17 cellular contexts compared by ENCODE assay signal in the genomic region with DNA sequence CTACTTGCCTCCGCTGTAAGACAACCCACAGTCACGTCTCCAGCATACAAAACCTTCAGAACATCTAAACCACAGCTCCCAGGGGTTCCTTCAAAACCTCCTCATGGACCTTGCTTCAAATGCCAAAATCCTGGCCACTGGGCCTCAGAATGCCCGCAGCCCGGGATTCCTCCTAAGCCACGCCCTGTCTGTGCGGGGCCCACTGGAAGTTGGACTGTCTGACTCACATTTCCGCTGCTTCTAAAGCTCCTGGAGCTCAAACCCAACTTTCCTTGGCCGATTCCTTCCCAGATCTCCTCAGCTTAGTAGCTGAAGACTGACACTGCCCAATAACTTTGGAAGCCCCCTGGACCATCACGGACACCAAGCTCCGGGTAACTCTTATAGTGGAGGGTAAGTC. TPM values are rescaled to one million over a fixed set of nuclear protein-coding genes. Genes with fewer than 3 reads are reported as not detected.
DNase-seq lines count a peak whose midpoint lies in the region; ATAC-seq and TF ChIP-seq lines count a peak whose summit lies in the region.
"Had no signal": no experiment of that assay in that cellular context is flagged by ENCODE, and none has a peak within 500 bp of the region (broad histone marks: within the 10 kb centered on the region; RNA-seq: fewer than 3 reads in every experiment).

No MANE protein-coding gene starts in this region.

- H2BK5ac ChIP-seq in trophoblast cell (ENCODE audit: low read depth, low read length, poor library complexity), result no peak overlapping the region

- H2AFZ ChIP-seq in trophoblast cell (ENCODE audit: insufficient read depth, low read length, poor library complexity), result no peak overlapping the region
- H2AFZ ChIP-seq: GM23338 had no signal

- H3K79me1 ChIP-seq in trophoblast cell (ENCODE audit: low read length), result no peaks in the 10 kb centered on the region

- H4K91ac ChIP-seq in trophoblast cell (ENCODE audit: low read depth, low read length), result no peak overlapping the region

- no peaks in the 10 kb centered on the region for H3K36me3 Mint-ChIP-seq in mesothelial cell of epicardium
- H3K36me3 Mint-ChIP-seq: CD4-positive, CD25-positive, alpha-beta regulatory T cell had no signal

- H3K9me3 ChIP-seq in trophoblast cell (ENCODE audit: insufficient read depth, low read depth, low read length), result peaks cover 3% of the 10 kb centered on the region
- H3K9me3 ChIP-seq: BLaER1 treated with 17β-estradiol and CSF1 and Interleukin-3, amounts not matched to agents 10 nM and 100 nM; HAP-1 had no signal

- H3K79me2 ChIP-seq in trophoblast cell (ENCODE audit: control insufficient read depth, insufficient read depth, low read length, poor library complexity), result no peaks in the 10 kb centered on the region

- no peaks in the 10 kb centered on the region for H3K27me3 ChIP-seq in trophoblast cell (ENCODE audit: insufficient read depth, low read length)
- H3K27me3 ChIP-seq: BLaER1 treated with 17β-estradiol and CSF1 and Interleukin-3, amounts not matched to agents 10 nM and 100 nM had no signal

- no peak overlapping the region for H4K8ac ChIP-seq in trophoblast cell (ENCODE audit: low read depth, low read length)

- H2BK12ac ChIP-seq in trophoblast cell (ENCODE audit: low read length), result no peak overlapping the region

- H3K4ac ChIP-seq in trophoblast cell (ENCODE audit: low read depth, low read length), result no peak overlapping the region

- H3K36me3 ChIP-seq in trophoblast cell (ENCODE audit: control insufficient read depth in 1 of 2, insufficient read depth in 2 of 2, low read length in 2 of 2), result no peaks in the 10 kb centered on the region
- H3K36me3 ChIP-seq: BLaER1 treated with 17β-estradiol and CSF1 and Interleukin-3, amounts not matched to agents 10 nM and 100 nM; HAP-1 had no signal

- H4K12ac ChIP-seq in trophoblast cell (ENCODE audit: low read depth, low read length), result no peak overlapping the region

- no peaks in the 10 kb centered on the region for H3K4me1 ChIP-seq in trophoblast cell (ENCODE audit: control insufficient read depth in 1 of 2, insufficient read depth in 2 of 2, low read length in 2 of 2)
- H3K4me1 ChIP-seq: BLaER1 treated with 17β-estradiol and CSF1 and Interleukin-3, amounts not matched to agents 10 nM and 100 nM; HAP-1 had no signal

- H3K27me3 Mint-ChIP-seq in mesothelial cell of epicardium (ENCODE audit: low read depth), result no peaks in the 10 kb centered on the region

- no peak for ATAC-seq in HG02970 (IDR thresholded peaks at IDR 0.05; ENCODE audit: low FRiP score, unreplicated experiment)
- ATAC-seq: GM23338 had no signal

- peak; percentile 58 for DNase-seq in activated effector memory CD4-positive, alpha-beta T cell treated with anti-CD3 and anti-CD28 coated beads, Interleukin-2, amount 50 U/mL, for 16 hours
- no peak for DNase-seq in activated effector memory CD4-positive, alpha-beta T cell treated with Interleukin-2 at 50 U/mL for 16 hours
- DNase-seq in HS-27A (ENCODE audit: low read depth) (peak; percentile 74), RPMI7951 (ENCODE audit: low read depth) (peak; percentile 45), trophoblast cell (peak; percentile 47 to 73), mesothelial cell of epicardium (ENCODE audit: low spot score in 2 of 2, unreplicated experiment in 2 of 2) (no peak), Kasumi-1 (lab: John Stamatoyannopoulos, UW) (no peak)
- DNase-seq: 8988T; ACHN; CD4-positive, CD25-positive, alpha-beta regulatory T cell; DMS53; IMR-90 had no signal

- WGBS in trophoblast cell (ENCODE audit: extremely low coverage, insufficient coverage, insufficient read length), result no CpG with 5 or more reads among the region's 10 CpGs

- TF ChIP-seq CTCF in mesothelial cell of epicardium (IDR thresholded peaks at IDR 0.05; ENCODE audit: unreplicated experiment), result no peak

- peaks cover 3% of the 10 kb centered on the region for H3K9me3 Mint-ChIP-seq in mesothelial cell of epicardium

- H3K4me1 Mint-ChIP-seq in mesothelial cell of epicardium, result no peaks in the 10 kb centered on the region
- H3K4me1 Mint-ChIP-seq: CD4-positive, CD25-positive, alpha-beta regulatory T cell had no signal

- H3K4me3 Mint-ChIP-seq in mesothelial cell of epicardium, result no peak overlapping the region
- H3K4me3 Mint-ChIP-seq: CD4-positive, CD25-positive, alpha-beta regulatory T cell; GM23338 had no signal

- H3K23ac ChIP-seq in trophoblast cell (ENCODE audit: low read length), result no peak overlapping the region

- no peak overlapping the region for H3K18ac ChIP-seq in trophoblast cell (ENCODE audit: low read length)

- H3K9ac ChIP-seq in trophoblast cell (ENCODE audit: low read length), result no peak overlapping the region
- H3K9ac ChIP-seq: BLaER1 treated with 17β-estradiol and CSF1 and Interleukin-3, amounts not matched to agents 10 nM and 100 nM had no signal

- no peak overlapping the region for H3K27ac ChIP-seq in trophoblast cell (ENCODE audit: low read depth, low read length)
- H3K27ac ChIP-seq: BLaER1 treated with 17β-estradiol and CSF1 and Interleukin-3, amounts not matched to agents 10 nM and 100 nM; HL-60 had no signal

- no peak overlapping the region for H2BK120ac ChIP-seq in trophoblast cell (ENCODE audit: insufficient read depth, low read length, poor library complexity)

- no peak overlapping the region for H3K4me2 ChIP-seq in trophoblast cell (ENCODE audit: low read length)
- H3K4me2 ChIP-seq: BLaER1 treated with 17β-estradiol and CSF1 and Interleukin-3, amounts not matched to agents 10 nM and 100 nM; GM23338 had no signal

- H3K27ac Mint-ChIP-seq in mesothelial cell of epicardium, result no peak overlapping the region
- H3K27ac Mint-ChIP-seq: CD4-positive, CD25-positive, alpha-beta regulatory T cell; GM23338 had no signal

- no peak overlapping the region for H2AK5ac ChIP-seq in trophoblast cell (ENCODE audit: low read length)

- H3K14ac ChIP-seq in trophoblast cell (ENCODE audit: low read length), result no peak overlapping the region

- no peak overlapping the region for H3K4me3 ChIP-seq in trophoblast cell (ENCODE audit: low read depth, low read length)
- H3K4me3 ChIP-seq: BLaER1 treated with 17β-estradiol and CSF1 and Interleukin-3, amounts not matched to agents 10 nM and 100 nM; GM23338; HAP-1 had no signal

RNA-seq across cellular contexts. Expression of a gene that starts 17.9 kb away (rescaled TPM):
- total RNA-seq in RPMI7951 (2014; rRNA removed; shearing (Covaris generic)), result not detected in 2 replicates
- not detected in 2 replicates for polyA plus RNA-seq in trophoblast cell (2013)
- total RNA-seq in mesothelial cell of epicardium, result not detected in 3 replicates
- total RNA-seq: CD4-positive, CD25-positive, alpha-beta regulatory T cell; GM23338; IMR-90 had no signal
- polyA plus RNA-seq: CD4-positive, CD25-positive, alpha-beta regulatory T cell; IMR-90 had no signal

RNA-seq across cellular contexts. Expression of a gene that starts 36.2 kb away (rescaled TPM):
- not detected in 2 replicates for total RNA-seq in RPMI7951 (2014; rRNA removed; shearing (Covaris generic))
- not detected in 2 replicates for polyA plus RNA-seq in trophoblast cell (2013)
- not detected in 3 replicates for total RNA-seq in mesothelial cell of epicardium
- total RNA-seq: CD4-positive, CD25-positive, alpha-beta regulatory T cell; GM23338; IMR-90 had no signal
- polyA plus RNA-seq: CD4-positive, CD25-positive, alpha-beta regulatory T cell; IMR-90 had no signal

Comparison
In these comparisons a context has a peak if more than half of its experiments do, and no peak if none do; other contexts are left out.
1. DNase-seq: peak in activated effector memory CD4-positive, alpha-beta T cell treated with anti-CD3 and anti-CD28 coated beads, Interleukin-2, amount 50 U/mL, for 16 hours (single experiment), HS-27A (single experiment), RPMI7951 (single experiment) and trophoblast cell (2 of 2); none in activated effector memory CD4-positive, alpha-beta T cell treated with Interleukin-2 at 50 U/mL for 16 hours (single experiment), mesothelial cell of epicardium (0 of 2) and Kasumi-1 (0 of 2).